ENCODE assay signal across 2 cellular contexts in the genomic region with DNA sequence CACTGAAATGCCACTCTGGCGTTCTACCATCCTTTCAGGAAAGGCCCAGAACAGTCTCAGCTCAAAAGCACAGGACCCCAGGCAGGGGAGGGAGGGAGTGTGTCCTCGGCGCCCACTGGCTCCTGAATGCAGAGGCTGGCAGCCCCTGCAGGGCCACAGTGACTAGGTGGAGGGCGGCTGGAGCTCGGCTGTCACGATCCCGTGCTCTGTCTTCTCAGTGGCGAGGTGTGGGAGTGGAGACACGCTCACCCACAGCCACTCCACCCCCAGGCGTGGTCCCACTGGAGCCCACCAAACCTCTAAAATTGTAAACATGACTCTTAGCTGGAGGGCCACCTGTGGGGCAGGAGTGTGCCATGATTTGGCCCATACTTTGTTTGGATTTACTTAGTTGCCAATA.
TF ChIP-seq lines count a peak whose summit lies in the region.

No MANE protein-coding gene starts in this region.

TF ChIP-seq in SK-N-SH, 30 proteins besides CTCF, POLR2A, EP300 and RAD21 (continued from another document):
- no peak for TF ChIP-seq RXRA (IDR thresholded peaks at IDR 0.05; ENCODE audit: borderline replicate concordance, low read depth)
- TF ChIP-seq FOSL2 (IDR thresholded peaks at IDR 0.05; ENCODE audit: borderline replicate concordance, low read depth) = no peak
- TF ChIP-seq TCF12 (IDR thresholded peaks at IDR 0.05) = no peak
- no peak for TF ChIP-seq SIN3A (IDR thresholded peaks at IDR 0.05; ENCODE audit: borderline replicate concordance, low read depth, low read length)
- TF ChIP-seq CHD2 (IDR thresholded peaks at IDR 0.05; ENCODE audit: low read length, partially characterized antibody) = no peak
- TF ChIP-seq GATA2 (CRISPR knock-in tag; IDR thresholded peaks at IDR 0.05) = no peak
- no peak for TF ChIP-seq SMC3 (IDR thresholded peaks at IDR 0.05; ENCODE audit: low read depth, low read length)

TF ChIP-seq in SK-N-SH treated with all-trans-retinoic acid at 6 μM for 48 hours, 23 proteins besides CTCF, POLR2A, EP300 and RAD21 (continued from another document):
- TF ChIP-seq, protein P1, sequence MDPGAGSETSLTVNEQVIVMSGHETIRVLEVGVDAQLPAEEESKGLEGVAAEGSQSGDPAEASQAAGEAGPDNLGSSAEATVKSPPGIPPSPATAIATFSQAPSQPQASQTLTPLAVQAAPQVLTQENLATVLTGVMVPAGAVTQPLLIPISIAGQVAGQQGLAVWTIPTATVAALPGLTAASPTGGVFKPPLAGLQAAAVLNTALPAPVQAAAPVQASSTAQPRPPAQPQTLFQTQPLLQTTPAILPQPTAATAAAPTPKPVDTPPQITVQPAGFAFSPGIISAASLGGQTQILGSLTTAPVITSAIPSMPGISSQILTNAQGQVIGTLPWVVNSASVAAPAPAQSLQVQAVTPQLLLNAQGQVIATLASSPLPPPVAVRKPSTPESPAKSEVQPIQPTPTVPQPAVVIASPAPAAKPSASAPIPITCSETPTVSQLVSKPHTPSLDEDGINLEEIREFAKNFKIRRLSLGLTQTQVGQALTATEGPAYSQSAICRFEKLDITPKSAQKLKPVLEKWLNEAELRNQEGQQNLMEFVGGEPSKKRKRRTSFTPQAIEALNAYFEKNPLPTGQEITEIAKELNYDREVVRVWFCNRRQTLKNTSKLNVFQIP (CRISPR knock-in tag; IDR thresholded peaks at IDR 0.05; ENCODE audit: borderline replicate concordance, low read depth) = no peak
- TF ChIP-seq ESRRG (CRISPR knock-in tag; IDR thresholded peaks at IDR 0.05) = no peak
- TF ChIP-seq ZC3H10 (CRISPR knock-in tag; IDR thresholded peaks at IDR 0.05) = no peak
- no peak for TF ChIP-seq BACH2 (CRISPR knock-in tag; IDR thresholded peaks at IDR 0.05; ENCODE audit: borderline replicate concordance)
- TF ChIP-seq PPARA (CRISPR knock-in tag; IDR thresholded peaks at IDR 0.05; ENCODE audit: borderline replicate concordance) = no peak
